In genomic region chr9:129175825-129176633, GRCh38 we compare ENCODE assay signal across 8 cellular contexts. TPM values are rescaled to one million over a fixed set of nuclear protein-coding genes. Genes with fewer than 3 reads are reported as not detected.
DNase-seq lines count a peak whose midpoint lies in the region; ATAC-seq lines count a peak whose summit lies in the region.

No MANE protein-coding gene starts in this region.

- peaks cover 27% of the 10 kb centered on the region for H3K4me1 Mint-ChIP-seq in stimulated activated memory B cell treated with anti-CD40 and anti-IgM and Interleukin-4, amounts not matched to agents 10 μg/mL and 1 μg/mL and 100 μg/mL, for 72 hours

- peaks cover 21% of the 10 kb centered on the region for H3F3A ChIP-seq in GM23248 (ENCODE audit: insufficient read depth)

- peaks cover 9% of the 10 kb centered on the region for H3K79me1 ChIP-seq in mesenchymal stem cell (replicated peaks; ENCODE audit: low read length, poor library complexity, severe bottlenecking)

- DNase-seq in GM23248 (peak; percentile 88), NCI-H748 treated with DMSO at 0.1 percent for 48 hours (lab: John Stamatoyannopoulos, UW) (peak; percentile 64), epidermal melanocyte (ENCODE audit: insufficient read length, low spot score) (peak; percentile 76), mesenchymal stem cell (peak; percentile 90)
- peak; percentile 43 for DNase-seq in activated CD8-positive, alpha-beta memory T cell treated with anti-CD3 and anti-CD28 coated beads, Interleukin-2, amount 50 U/mL, for 4 hours

- peak overlapping the region; percentile 89 to 94 for H3K4ac ChIP-seq in mesenchymal stem cell (ENCODE audit: low read depth in 1 of 2, low read length in 2 of 2)

- peak overlapping the region; percentile 88 for H4K91ac ChIP-seq in mesenchymal stem cell (ENCODE audit: low read length)

- H3K79me2 ChIP-seq in GM23248 (ENCODE audit: insufficient read depth) = peaks cover 26% of the 10 kb centered on the region

- 0 out of 2 replicates have a peak overlapping the region, but pooled peaks have one; percentile 0 for H2AFZ ChIP-seq in GM23248
- no peak overlapping the region for H2AFZ ChIP-seq in mesenchymal stem cell (ENCODE audit: low read depth, low read length)

- in situ Hi-C loops in GM23248 (cut with MboI) = loop anchor here (10.0 kb wide), 1 partner anchor 309 kb away; no protein-coding TSS in a partner anchor

- H3K9me3 Mint-ChIP-seq in stimulated activated memory B cell treated with anti-CD40 and anti-IgM and Interleukin-4, amounts not matched to agents 10 μg/mL and 1 μg/mL and 100 μg/mL, for 72 hours = no peaks in the 10 kb centered on the region

- peak overlapping the region; percentile 97 for H2BK120ac ChIP-seq in mesenchymal stem cell (ENCODE audit: low read depth, low read length)

- H4K8ac ChIP-seq in mesenchymal stem cell (ENCODE audit: low read length) = peak overlapping the region; percentile 76

- H3K27ac Mint-ChIP-seq in stimulated activated memory B cell treated with anti-CD40 and anti-IgM and Interleukin-4, amounts not matched to agents 10 μg/mL and 1 μg/mL and 100 μg/mL, for 72 hours = peak overlapping the region; percentile 64

- peak overlapping the region; percentile 21 for H2AK5ac ChIP-seq in mesenchymal stem cell (ENCODE audit: low read length, severe bottlenecking)

- H3K9me3 ChIP-seq in BLaER1 treated with 17β-estradiol and CSF1 and Interleukin-3, amounts not matched to agents 10 nM and 100 nM (replicated peaks in 1 of 11) = no peaks in the 10 kb centered on the region
- H3K9me3 ChIP-seq in GM23248 (ENCODE audit: low read depth) (no peaks in the 10 kb centered on the region), mesenchymal stem cell (ENCODE audit: control insufficient read depth, low read length) (no peaks in the 10 kb centered on the region)

- WGBS in GM23248 (ENCODE audit: low coverage in 1 of 2, low lambda C conversion rate in 2 of 2, missing lambda C conversion rate in 2 of 2), 2 experiments = 1% methylated on average over 32 to 47 of the region's 47 CpGs
- under 1% methylated on average over 33 of the region's 47 CpGs for WGBS in mesenchymal stem cell

- peaks cover 38% of the 10 kb centered on the region for H3K27me3 Mint-ChIP-seq in stimulated activated memory B cell treated with anti-CD40 and anti-IgM and Interleukin-4, amounts not matched to agents 10 μg/mL and 1 μg/mL and 100 μg/mL, for 72 hours

- peak overlapping the region; percentile 73 to 98 (median 78) for H3K4me3 ChIP-seq in BLaER1 treated with 17β-estradiol and CSF1 and Interleukin-3, amounts not matched to agents 10 nM and 100 nM
- peak overlapping the region; percentile 91 for H3K4me3 ChIP-seq in GM23248
- peak overlapping the region; percentile 80 to 82 for H3K4me3 ChIP-seq in mesenchymal stem cell (ENCODE audit: insufficient read depth in 1 of 2, low read depth in 1 of 2, low read length in 2 of 2)

- H3K4me2 ChIP-seq in BLaER1 treated with 17β-estradiol and CSF1 and Interleukin-3, amounts not matched to agents 10 nM and 100 nM = peak overlapping the region; percentile 90 to 100 (median 100)
- H3K4me2 ChIP-seq in GM23248 (ENCODE audit: unreplicated experiment) (peak overlapping the region; percentile 87), mesenchymal stem cell (ENCODE audit: low read length, poor library complexity, severe bottlenecking) (peak overlapping the region; percentile 63)

- peaks cover 29 to 49% (median 40%) of the 10 kb centered on the region in 10 experiments for H3K4me1 ChIP-seq in BLaER1 treated with 17β-estradiol and CSF1 and Interleukin-3, amounts not matched to agents 10 nM and 100 nM
- H3K4me1 ChIP-seq in GM23248 (ENCODE audit: insufficient read depth) = peaks cover 15% of the 10 kb centered on the region
- peaks cover 33% of the 10 kb centered on the region for H3K4me1 ChIP-seq in mesenchymal stem cell (ENCODE audit: control insufficient read depth, insufficient read depth, low read depth, low read length)

- peak; percentile 52 for ATAC-seq in stimulated activated memory B cell treated with anti-CD40 and anti-IgM and Interleukin-4, amounts not matched to agents 10 μg/mL and 1 μg/mL and 100 μg/mL, for 72 hours
- ATAC-seq in GM21367 (IDR thresholded peaks at IDR 0.05; ENCODE audit: unreplicated experiment) = no peak

- peak overlapping the region; percentile 86 to 89 for H3K18ac ChIP-seq in mesenchymal stem cell (ENCODE audit: low read depth in 1 of 2, low read length in 2 of 2)

- peaks cover 0 to 5% (median 0%) of the 10 kb centered on the region in 11 experiments; a peak in 1 of 22 replicates for H3K36me3 ChIP-seq in BLaER1 treated with 17β-estradiol and CSF1 and Interleukin-3, amounts not matched to agents 10 nM and 100 nM
- H3K36me3 ChIP-seq in GM23248 (ENCODE audit: low read depth) (no peaks in the 10 kb centered on the region), mesenchymal stem cell (ENCODE audit: control insufficient read depth in 1 of 2, insufficient read depth in 2 of 2, low read depth in 1 of 2, low read length in 2 of 2) (peaks cover 0 to 6% of the 10 kb centered on the region in 2 experiments)

- H3K23ac ChIP-seq in mesenchymal stem cell (ENCODE audit: low read length in 2 of 2) = peak overlapping the region in 1 of 2 experiments; percentile 97

- peak overlapping the region; percentile 18 for H2BK15ac ChIP-seq in mesenchymal stem cell (ENCODE audit: low read depth, poor library complexity, severe bottlenecking)

- peaks cover 0 to 57% (median 38%) of the 10 kb centered on the region in 11 experiments; a peak in 19 of 22 replicates for H3K27me3 ChIP-seq in BLaER1 treated with 17β-estradiol and CSF1 and Interleukin-3, amounts not matched to agents 10 nM and 100 nM
- H3K27me3 ChIP-seq in GM23248 (replicated peaks; ENCODE audit: insufficient read depth) (no peaks in the 10 kb centered on the region), mesenchymal stem cell (ENCODE audit: control insufficient read depth in 1 of 2, insufficient read depth in 1 of 2, low read length in 2 of 2) (no peaks in the 10 kb centered on the region)

- peak overlapping the region; percentile 73 to 97 (median 82) for H3K9ac ChIP-seq in BLaER1 treated with 17β-estradiol and CSF1 and Interleukin-3, amounts not matched to agents 10 nM and 100 nM
- peak overlapping the region; percentile 95 for H3K9ac ChIP-seq in GM23248
- H3K9ac ChIP-seq in mesenchymal stem cell (ENCODE audit: low read length) = peak overlapping the region; percentile 98

- H3K36me3 Mint-ChIP-seq in stimulated activated memory B cell treated with anti-CD40 and anti-IgM and Interleukin-4, amounts not matched to agents 10 μg/mL and 1 μg/mL and 100 μg/mL, for 72 hours = no peaks in the 10 kb centered on the region

- H3K9me2 ChIP-seq in GM23248 (ENCODE audit: insufficient read depth) = no peaks in the 10 kb centered on the region

- H3K14ac ChIP-seq in mesenchymal stem cell (ENCODE audit: low read length in 2 of 2) = peak overlapping the region; percentile 76 to 85

- peak overlapping the region; percentile 63 to 90 (median 81) for H3K27ac ChIP-seq in BLaER1 treated with 17β-estradiol and CSF1 and Interleukin-3, amounts not matched to agents 10 nM and 100 nM
- H3K27ac ChIP-seq in GM23248 (peak overlapping the region; percentile 97), mesenchymal stem cell (ENCODE audit: low read length, poor library complexity, severe bottlenecking) (peak overlapping the region; percentile 97)

- H2BK12ac ChIP-seq in mesenchymal stem cell (ENCODE audit: low read length in 2 of 2) = no peak overlapping the region

- peak overlapping the region; percentile 85 for H3K4me3 Mint-ChIP-seq in stimulated activated memory B cell treated with anti-CD40 and anti-IgM and Interleukin-4, amounts not matched to agents 10 μg/mL and 1 μg/mL and 100 μg/mL, for 72 hours

- peaks cover 0 to 17% (median 14%) of the 10 kb centered on the region in 11 experiments; a peak in 18 of 22 replicates for H4K20me1 ChIP-seq in BLaER1 treated with 17β-estradiol and CSF1 and Interleukin-3, amounts not matched to agents 10 nM and 100 nM
- H4K20me1 ChIP-seq in GM23248 (ENCODE audit: insufficient read depth) = no peaks in the 10 kb centered on the region

- peak overlapping the region; percentile 92 for H2BK5ac ChIP-seq in mesenchymal stem cell (ENCODE audit: low read depth, low read length, poor library complexity, severe bottlenecking)

RNA-seq across cellular contexts. Expression of gene IER5L, which starts 2.0 kb away (rescaled TPM):
- total RNA-seq in GM23248 (2014; rRNA removed; shearing (Covaris generic)) = 69.4 and 81.7 TPM in 2 replicates
- 4.0 and 4.3 TPM in 2 replicates for polyA plus RNA-seq in GM23248 (2016; fragmentation: Nextera tagmentation; extraction: Ambion mirVana)
- 26.8 TPM for polyA plus RNA-seq in mesenchymal stem cell (2013, experiment 1 of 2)
- 26.3 TPM for polyA plus RNA-seq in mesenchymal stem cell (2013, experiment 2 of 2)
